ENCODE assay signal across 27 cellular contexts in the genomic region with DNA sequence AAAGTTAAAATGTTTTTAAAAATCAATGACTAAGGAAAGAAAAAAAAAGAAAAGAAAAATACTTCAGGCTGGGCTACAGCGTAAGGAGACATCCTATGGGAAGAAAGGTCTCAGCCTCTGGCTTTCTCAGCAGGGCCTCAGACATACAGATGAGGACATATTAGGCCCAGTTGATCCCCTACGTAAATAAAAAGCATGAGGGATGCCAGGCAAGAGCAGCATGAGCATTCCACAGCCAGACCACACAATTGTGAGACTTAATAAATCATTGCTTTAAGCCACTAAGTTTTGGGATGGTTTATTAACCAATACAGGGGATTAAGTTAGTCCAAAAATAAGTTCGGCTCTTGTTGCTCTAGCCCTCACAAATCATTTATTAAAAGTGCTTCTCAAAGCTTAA.
"Had no signal": no experiment of that assay in that cellular context is flagged by ENCODE, and none has a peak within 500 bp of the region (broad histone marks: within the 10 kb centered on the region; RNA-seq: fewer than 3 reads in every experiment).

No MANE protein-coding gene starts in this region.

- H3K4me3 Mint-ChIP-seq: activated B cell treated with CpG ODN at 0.5 μM for 24 hours; activated CD4-positive, alpha-beta T cell treated with anti-CD3 and anti-CD28 coated beads for 36 hours; activated naive CD8-positive, alpha-beta T cell treated with anti-CD3 and anti-CD28 coated beads for 36 hours; activated T-cell treated with anti-CD3 and anti-CD28 coated beads, Interleukin-2, amount 50 U/mL, for 4 hours; brain; stimulated activated naive CD8-positive, alpha-beta T cell treated with anti-CD3 and anti-CD28 coated beads, Interleukin-15, Interleukin-2, amounts not matched to agents 100 ng/mL and 50 ng/mL, for 24 hours; T-helper 1 cell treated with Interleukin-12 subunit alpha and Interleukin-12 subunit beta and Interleukin-4 antibody, amounts not matched to agents 30 μg/mL and 1 μg/mL, for 36 hours had no signal

- H3K36me3 Mint-ChIP-seq: activated naive CD8-positive, alpha-beta T cell treated with anti-CD3 and anti-CD28 coated beads for 36 hours; brain had no signal

- H3K27ac ChIP-seq: left ventricle myocardium inferior, tibial artery had no signal

- H3K27me3 Mint-ChIP-seq: activated B cell treated with CpG ODN at 0.5 μM for 24 hours; activated naive CD8-positive, alpha-beta T cell treated with anti-CD3 and anti-CD28 coated beads for 36 hours; brain; stimulated activated naive CD8-positive, alpha-beta T cell treated with anti-CD3 and anti-CD28 coated beads, Interleukin-15, Interleukin-2, amounts not matched to agents 100 ng/mL and 50 ng/mL, for 24 hours had no signal

- H3K4me1 Mint-ChIP-seq: activated B cell treated with CpG ODN at 0.5 μM for 24 hours; activated CD4-positive, alpha-beta T cell treated with anti-CD3 and anti-CD28 coated beads for 36 hours; activated naive CD8-positive, alpha-beta T cell treated with anti-CD3 and anti-CD28 coated beads for 36 hours; brain had no signal

- H3K4me1 ChIP-seq: left ventricle myocardium inferior, tibial artery had no signal

- H3K9me3 ChIP-seq: left ventricle myocardium inferior, tibial artery had no signal

- H3K9me3 Mint-ChIP-seq: activated T-cell treated with anti-CD3 and anti-CD28 coated beads, Interleukin-2, amount 50 U/mL, for 4 hours; T-helper 1 cell treated with Interleukin-12 subunit alpha and Interleukin-12 subunit beta and Interleukin-4 antibody, amounts not matched to agents 30 μg/mL and 1 μg/mL, for 36 hours had no signal

- ATAC-seq: activated CD4-positive, alpha-beta T cell treated with anti-CD3 and anti-CD28 coated beads for 36 hours; activated T-cell treated with anti-CD3 and anti-CD28 coated beads, Interleukin-2, amount 50 U/mL, for 4 hours had no signal

- H3K27ac Mint-ChIP-seq: activated B cell treated with CpG ODN at 0.5 μM for 24 hours; activated CD4-positive, alpha-beta T cell treated with anti-CD3 and anti-CD28 coated beads for 36 hours; activated naive CD8-positive, alpha-beta T cell treated with anti-CD3 and anti-CD28 coated beads for 36 hours; activated T-helper 2 cell treated with anti-CD3 and anti-CD28 coated beads, Interferon-gamma antibody, Interleukin-2, Interleukin-4, amounts not matched to agents 10 μg/mL and 5 μg/mL and 100 μg/mL, durations not matched to agents 14 hours and 24 hours and 36 hours; brain; stimulated activated naive CD8-positive, alpha-beta T cell treated with anti-CD3 and anti-CD28 coated beads, Interleukin-15, Interleukin-2, amounts not matched to agents 100 ng/mL and 50 ng/mL, for 24 hours; T-helper 1 cell treated with Interleukin-12 subunit alpha and Interleukin-12 subunit beta and Interleukin-4 antibody, amounts not matched to agents 30 μg/mL and 1 μg/mL, for 36 hours had no signal

- H3K36me3 ChIP-seq: left ventricle myocardium inferior, tibial artery had no signal

- DNase-seq: activated B cell treated with CpG ODN at 0.5 μM for 24 hours; activated CD4-positive, alpha-beta T cell treated with anti-CD3 and anti-CD28 coated beads for 36 hours; activated CD4-positive, alpha-beta T cell treated with anti-CD3 and anti-CD28 coated beads, Interleukin-2, amount 50 U/mL, for 48 hours; activated CD8-positive, alpha-beta memory T cell treated with anti-CD3 and anti-CD28 coated beads, Interleukin-2, amount 50 U/mL, for 48 hours; activated naive CD4-positive, alpha-beta T cell treated with Interleukin-2 at 50 U/mL for 16 hours; activated naive CD8-positive, alpha-beta T cell treated with anti-CD3 and anti-CD28 coated beads for 36 hours; activated T-cell treated with anti-CD3 and anti-CD28 coated beads, Interleukin-2, amount 50 U/mL, for 4 hours; amniotic stem cell; caudate nucleus; dermis blood vessel endothelial cell; effector CD8-positive, alpha-beta T cell; erythroblast; foreskin melanocyte; glutamatergic neuron; hippocampal formation; left ventricle myocardium inferior; mammary epithelial cell; nucleus accumbens; posterior cingulate gyrus; stimulated activated CD4-positive, alpha-beta T cell treated with anti-CD3 and anti-CD28 coated beads, Interleukin-12 subunit alpha, Interleukin-12 subunit beta, amount 100 ng/mL, for 4 hours; substantia nigra; T1000; tibial artery had no signal

- H3K27me3 ChIP-seq: tibial artery had no signal

- H3K4me3 ChIP-seq: left ventricle myocardium inferior, tibial artery had no signal
